1 cellular context compared by ENCODE assay signal in the genomic region with DNA sequence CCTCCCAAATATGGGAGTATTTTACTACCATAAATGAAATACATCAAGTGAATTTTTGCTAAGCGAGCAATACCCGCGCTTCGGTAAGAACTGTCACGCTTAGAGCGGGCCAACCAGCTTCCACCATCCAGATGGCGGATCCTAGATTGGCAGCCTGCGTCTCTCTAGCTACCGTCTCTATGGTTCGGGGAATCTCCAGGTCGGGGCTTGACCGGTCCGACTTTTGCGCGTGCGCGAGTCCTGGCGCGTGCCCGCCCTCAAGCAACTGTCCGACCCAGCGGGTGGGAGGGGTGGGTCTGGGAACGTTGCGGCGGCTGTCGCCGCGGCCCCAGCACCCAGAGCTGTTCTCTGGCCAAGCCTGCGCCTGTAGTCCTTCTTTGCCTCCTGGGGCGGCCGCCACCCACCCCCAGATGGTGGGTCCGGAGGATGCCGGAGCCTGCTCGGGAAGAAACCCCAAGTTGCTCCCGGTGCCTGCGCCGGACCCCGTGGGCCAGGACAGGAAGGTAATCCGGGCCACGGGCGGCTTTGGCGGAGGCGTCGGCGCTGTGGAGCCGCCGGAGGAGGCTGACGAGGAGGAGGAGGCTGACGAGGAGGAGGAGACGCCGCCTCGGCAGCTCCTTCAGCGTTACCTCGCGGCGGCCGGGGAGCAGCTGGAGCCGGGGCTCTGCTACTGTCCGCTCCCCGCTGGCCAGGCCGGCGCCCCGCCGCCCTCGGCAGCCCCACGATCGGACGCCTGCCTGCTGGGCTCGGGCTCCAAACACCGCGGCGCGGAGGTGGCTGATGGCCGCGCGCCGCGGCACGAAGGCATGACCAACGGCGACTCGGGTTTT.
TF ChIP-seq lines count a peak whose summit lies in the region.

A gene (plus strand): TSS at position 338 of the 830 bp plus-strand sequence. CDS start 73 bp downstream, at position 411.

TF ChIP-seq in HepG2, 621 proteins besides CTCF, POLR2A, EP300 and RAD21 (continued from another document and continues in another):
- TF ChIP-seq, protein P1, sequence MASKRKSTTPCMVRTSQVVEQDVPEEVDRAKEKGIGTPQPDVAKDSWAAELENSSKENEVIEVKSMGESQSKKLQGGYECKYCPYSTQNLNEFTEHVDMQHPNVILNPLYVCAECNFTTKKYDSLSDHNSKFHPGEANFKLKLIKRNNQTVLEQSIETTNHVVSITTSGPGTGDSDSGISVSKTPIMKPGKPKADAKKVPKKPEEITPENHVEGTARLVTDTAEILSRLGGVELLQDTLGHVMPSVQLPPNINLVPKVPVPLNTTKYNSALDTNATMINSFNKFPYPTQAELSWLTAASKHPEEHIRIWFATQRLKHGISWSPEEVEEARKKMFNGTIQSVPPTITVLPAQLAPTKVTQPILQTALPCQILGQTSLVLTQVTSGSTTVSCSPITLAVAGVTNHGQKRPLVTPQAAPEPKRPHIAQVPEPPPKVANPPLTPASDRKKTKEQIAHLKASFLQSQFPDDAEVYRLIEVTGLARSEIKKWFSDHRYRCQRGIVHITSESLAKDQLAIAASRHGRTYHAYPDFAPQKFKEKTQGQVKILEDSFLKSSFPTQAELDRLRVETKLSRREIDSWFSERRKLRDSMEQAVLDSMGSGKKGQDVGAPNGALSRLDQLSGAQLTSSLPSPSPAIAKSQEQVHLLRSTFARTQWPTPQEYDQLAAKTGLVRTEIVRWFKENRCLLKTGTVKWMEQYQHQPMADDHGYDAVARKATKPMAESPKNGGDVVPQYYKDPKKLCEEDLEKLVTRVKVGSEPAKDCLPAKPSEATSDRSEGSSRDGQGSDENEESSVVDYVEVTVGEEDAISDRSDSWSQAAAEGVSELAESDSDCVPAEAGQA (IDR thresholded peaks at IDR 0.05; ENCODE audit: low read depth), result no peak
- TF ChIP-seq, protein P1 (CRISPR knock-in tag; IDR thresholded peaks at IDR 0.05; ENCODE audit: borderline replicate concordance), result no peak
- TF ChIP-seq, protein P2, sequence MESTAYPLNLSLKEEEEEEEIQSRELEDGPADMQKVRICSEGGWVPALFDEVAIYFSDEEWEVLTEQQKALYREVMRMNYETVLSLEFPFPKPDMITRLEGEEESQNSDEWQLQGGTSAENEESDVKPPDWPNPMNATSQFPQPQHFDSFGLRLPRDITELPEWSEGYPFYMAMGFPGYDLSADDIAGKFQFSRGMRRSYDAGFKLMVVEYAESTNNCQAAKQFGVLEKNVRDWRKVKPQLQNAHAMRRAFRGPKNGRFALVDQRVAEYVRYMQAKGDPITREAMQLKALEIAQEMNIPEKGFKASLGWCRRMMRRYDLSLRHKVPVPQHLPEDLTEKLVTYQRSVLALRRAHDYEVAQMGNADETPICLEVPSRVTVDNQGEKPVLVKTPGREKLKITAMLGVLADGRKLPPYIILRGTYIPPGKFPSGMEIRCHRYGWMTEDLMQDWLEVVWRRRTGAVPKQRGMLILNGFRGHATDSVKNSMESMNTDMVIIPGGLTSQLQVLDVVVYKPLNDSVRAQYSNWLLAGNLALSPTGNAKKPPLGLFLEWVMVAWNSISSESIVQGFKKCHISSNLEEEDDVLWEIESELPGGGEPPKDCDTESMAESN (CRISPR knock-in tag; conservative IDR thresholded peaks at IDR 0.05), result peak; percentile 30; the same call in 1 of the 2 replicates
- 0 out of 2 replicates have a peak, but pooled peaks have one; percentile 65 for TF ChIP-seq MTF2 (CRISPR knock-in tag; IDR thresholded peaks at IDR 0.05; ENCODE audit: borderline replicate concordance)
- TF ChIP-seq ZNF678 (CRISPR knock-in tag; IDR thresholded peaks at IDR 0.05), result peak; percentile 43; the same call in 1 of the 2 replicates
- TF ChIP-seq ZIK1 (CRISPR knock-in tag; IDR thresholded peaks at IDR 0.05; ENCODE audit: borderline replicate concordance, low read depth), result no peak
- TF ChIP-seq, protein P3, sequence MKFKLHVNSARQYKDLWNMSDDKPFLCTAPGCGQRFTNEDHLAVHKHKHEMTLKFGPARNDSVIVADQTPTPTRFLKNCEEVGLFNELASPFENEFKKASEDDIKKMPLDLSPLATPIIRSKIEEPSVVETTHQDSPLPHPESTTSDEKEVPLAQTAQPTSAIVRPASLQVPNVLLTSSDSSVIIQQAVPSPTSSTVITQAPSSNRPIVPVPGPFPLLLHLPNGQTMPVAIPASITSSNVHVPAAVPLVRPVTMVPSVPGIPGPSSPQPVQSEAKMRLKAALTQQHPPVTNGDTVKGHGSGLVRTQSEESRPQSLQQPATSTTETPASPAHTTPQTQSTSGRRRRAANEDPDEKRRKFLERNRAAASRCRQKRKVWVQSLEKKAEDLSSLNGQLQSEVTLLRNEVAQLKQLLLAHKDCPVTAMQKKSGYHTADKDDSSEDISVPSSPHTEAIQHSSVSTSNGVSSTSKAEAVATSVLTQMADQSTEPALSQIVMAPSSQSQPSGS (CRISPR knock-in tag; IDR thresholded peaks at IDR 0.05), result peak; percentile 28; the same call in 1 of the 2 replicates
- TF ChIP-seq ZNF205 (CRISPR knock-in tag; IDR thresholded peaks at IDR 0.05), result 0 out of 2 replicates have a peak, but pooled peaks have one; percentile 38
- peak; percentile 78 for TF ChIP-seq ZFX (CRISPR knock-in tag; IDR thresholded peaks at IDR 0.05; ENCODE audit: low read depth)
- peak; percentile 77 for TF ChIP-seq TAF1 (CRISPR knock-in tag; IDR thresholded peaks at IDR 0.05)
- TF ChIP-seq, protein P4, sequence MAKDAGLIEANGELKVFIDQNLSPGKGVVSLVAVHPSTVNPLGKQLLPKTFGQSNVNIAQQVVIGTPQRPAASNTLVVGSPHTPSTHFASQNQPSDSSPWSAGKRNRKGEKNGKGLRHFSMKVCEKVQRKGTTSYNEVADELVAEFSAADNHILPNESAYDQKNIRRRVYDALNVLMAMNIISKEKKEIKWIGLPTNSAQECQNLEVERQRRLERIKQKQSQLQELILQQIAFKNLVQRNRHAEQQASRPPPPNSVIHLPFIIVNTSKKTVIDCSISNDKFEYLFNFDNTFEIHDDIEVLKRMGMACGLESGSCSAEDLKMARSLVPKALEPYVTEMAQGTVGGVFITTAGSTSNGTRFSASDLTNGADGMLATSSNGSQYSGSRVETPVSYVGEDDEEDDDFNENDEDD (CRISPR knock-in tag; IDR thresholded peaks at IDR 0.05; ENCODE audit: borderline replicate concordance), result peak; percentile 81; the same call in 1 of the 2 replicates
- TF ChIP-seq ZNF776 (CRISPR knock-in tag; IDR thresholded peaks at IDR 0.05), result peak; percentile 76; the same call in 1 of the 2 replicates
- TF ChIP-seq CEBPB (IDR thresholded peaks at IDR 0.05; ENCODE audit: borderline replicate concordance, low read depth, low read length), result no peak
- 0 out of 2 replicates have a peak, but pooled peaks have one; percentile 1 for TF ChIP-seq CEBPG (CRISPR knock-in tag; IDR thresholded peaks at IDR 0.05)
- TF ChIP-seq SETDB1 (CRISPR knock-in tag; IDR thresholded peaks at IDR 0.05; ENCODE audit: borderline replicate concordance), result no peak
- TF ChIP-seq, protein P5, sequence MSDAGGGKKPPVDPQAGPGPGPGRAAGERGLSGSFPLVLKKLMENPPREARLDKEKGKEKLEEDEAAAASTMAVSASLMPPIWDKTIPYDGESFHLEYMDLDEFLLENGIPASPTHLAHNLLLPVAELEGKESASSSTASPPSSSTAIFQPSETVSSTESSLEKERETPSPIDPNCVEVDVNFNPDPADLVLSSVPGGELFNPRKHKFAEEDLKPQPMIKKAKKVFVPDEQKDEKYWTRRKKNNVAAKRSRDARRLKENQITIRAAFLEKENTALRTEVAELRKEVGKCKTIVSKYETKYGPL (CRISPR knock-in tag; IDR thresholded peaks at IDR 0.05), result no peak
- no peak for TF ChIP-seq ZNF460 (CRISPR knock-in tag; IDR thresholded peaks at IDR 0.05; ENCODE audit: borderline replicate concordance)
- TF ChIP-seq NCOA5 (CRISPR knock-in tag; IDR thresholded peaks at IDR 0.05), result no peak
- TF ChIP-seq DNMT1 (CRISPR knock-in tag; IDR thresholded peaks at IDR 0.05), result no peak; the same call in 1 of the 2 replicates
- TF ChIP-seq, protein P6, sequence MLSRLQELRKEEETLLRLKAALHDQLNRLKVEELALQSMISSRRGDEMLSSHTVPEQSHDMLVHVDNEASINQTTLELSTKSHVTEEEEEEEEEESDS (CRISPR knock-in tag; IDR thresholded peaks at IDR 0.05; ENCODE audit: borderline replicate concordance), result no peak
- TF ChIP-seq MIER3 (CRISPR knock-in tag; IDR thresholded peaks at IDR 0.05; ENCODE audit: borderline replicate concordance), result no peak
- TF ChIP-seq, protein P7, sequence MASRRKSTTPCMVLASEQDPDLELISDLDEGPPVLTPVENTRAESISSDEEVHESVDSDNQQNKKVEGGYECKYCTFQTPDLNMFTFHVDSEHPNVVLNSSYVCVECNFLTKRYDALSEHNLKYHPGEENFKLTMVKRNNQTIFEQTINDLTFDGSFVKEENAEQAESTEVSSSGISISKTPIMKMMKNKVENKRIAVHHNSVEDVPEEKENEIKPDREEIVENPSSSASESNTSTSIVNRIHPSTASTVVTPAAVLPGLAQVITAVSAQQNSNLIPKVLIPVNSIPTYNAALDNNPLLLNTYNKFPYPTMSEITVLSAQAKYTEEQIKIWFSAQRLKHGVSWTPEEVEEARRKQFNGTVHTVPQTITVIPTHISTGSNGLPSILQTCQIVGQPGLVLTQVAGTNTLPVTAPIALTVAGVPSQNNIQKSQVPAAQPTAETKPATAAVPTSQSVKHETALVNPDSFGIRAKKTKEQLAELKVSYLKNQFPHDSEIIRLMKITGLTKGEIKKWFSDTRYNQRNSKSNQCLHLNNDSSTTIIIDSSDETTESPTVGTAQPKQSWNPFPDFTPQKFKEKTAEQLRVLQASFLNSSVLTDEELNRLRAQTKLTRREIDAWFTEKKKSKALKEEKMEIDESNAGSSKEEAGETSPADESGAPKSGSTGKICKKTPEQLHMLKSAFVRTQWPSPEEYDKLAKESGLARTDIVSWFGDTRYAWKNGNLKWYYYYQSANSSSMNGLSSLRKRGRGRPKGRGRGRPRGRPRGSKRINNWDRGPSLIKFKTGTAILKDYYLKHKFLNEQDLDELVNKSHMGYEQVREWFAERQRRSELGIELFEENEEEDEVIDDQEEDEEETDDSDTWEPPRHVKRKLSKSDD (CRISPR knock-in tag; IDR thresholded peaks at IDR 0.05; ENCODE audit: low read depth), result 0 out of 2 replicates have a peak, but pooled peaks have one; percentile 24
- peak; percentile 81; the same call in 1 of the 2 replicates for TF ChIP-seq MYC (CRISPR knock-in tag; IDR thresholded peaks at IDR 0.05; ENCODE audit: borderline replicate concordance)
- TF ChIP-seq, protein P8, sequence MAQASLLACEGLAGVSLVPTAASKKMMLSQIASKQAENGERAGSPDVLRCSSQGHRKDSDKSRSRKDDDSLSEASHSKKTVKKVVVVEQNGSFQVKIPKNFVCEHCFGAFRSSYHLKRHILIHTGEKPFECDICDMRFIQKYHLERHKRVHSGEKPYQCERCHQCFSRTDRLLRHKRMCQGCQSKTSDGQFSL (CRISPR knock-in tag; IDR thresholded peaks at IDR 0.05), result no peak
- TF ChIP-seq IRF2 (CRISPR knock-in tag; IDR thresholded peaks at IDR 0.05), result peak; percentile 69
- TF ChIP-seq SMAD1 (CRISPR knock-in tag; IDR thresholded peaks at IDR 0.05; ENCODE audit: borderline replicate concordance, low read depth), result no peak
- TF ChIP-seq ZNF451 (CRISPR knock-in tag; IDR thresholded peaks at IDR 0.05), result 0 out of 2 replicates have a peak, but pooled peaks have one; percentile 52
- TF ChIP-seq ZNF572 (CRISPR knock-in tag; IDR thresholded peaks at IDR 0.05), result no peak
- TF ChIP-seq GABPA (IDR thresholded peaks at IDR 0.05; ENCODE audit: low read depth, low read length), result peak; percentile 38
- TF ChIP-seq GABPA (CRISPR knock-in tag; IDR thresholded peaks at IDR 0.05; ENCODE audit: low read depth), result peak; percentile 84
- peak; percentile 90 for TF ChIP-seq KMT2B (CRISPR knock-in tag; IDR thresholded peaks at IDR 0.05)
- no peak for TF ChIP-seq CHCHD3 (CRISPR knock-in tag; IDR thresholded peaks at IDR 0.05)
- no peak for TF ChIP-seq MEF2D (CRISPR knock-in tag; IDR thresholded peaks at IDR 0.05)
- TF ChIP-seq SPEN (CRISPR knock-in tag; IDR thresholded peaks at IDR 0.05; ENCODE audit: low read depth), result peak; percentile 68
- no peak for TF ChIP-seq PRPF4 (IDR thresholded peaks at IDR 0.05; ENCODE audit: low read depth, low read length, poor library complexity, severe bottlenecking)
- TF ChIP-seq MAFG (CRISPR knock-in tag; IDR thresholded peaks at IDR 0.05), result no peak
- no peak for TF ChIP-seq ZSCAN29 (CRISPR knock-in tag; conservative IDR thresholded peaks at IDR 0.05)
- TF ChIP-seq ZFP62 (CRISPR knock-in tag; IDR thresholded peaks at IDR 0.05), result no peak
- 0 out of 2 replicates have a peak, but pooled peaks have one; percentile 50 for TF ChIP-seq ISL2 (CRISPR knock-in tag; IDR thresholded peaks at IDR 0.05)
- TF ChIP-seq NFE2L2 (IDR thresholded peaks at IDR 0.05; ENCODE audit: low read length), result no peak
- no peak for TF ChIP-seq MZF1 (CRISPR knock-in tag; IDR thresholded peaks at IDR 0.05; ENCODE audit: borderline replicate concordance)
- TF ChIP-seq SRSF1 (optimal IDR thresholded peaks at IDR 0.05; ENCODE audit: low read depth, low read length), result peak; percentile 34
- no peak for TF ChIP-seq ZNF782 (CRISPR knock-in tag; IDR thresholded peaks at IDR 0.05; ENCODE audit: borderline replicate concordance)
- no peak for TF ChIP-seq MTF1 (CRISPR knock-in tag; IDR thresholded peaks at IDR 0.05)
- TF ChIP-seq REXO4 (CRISPR knock-in tag; IDR thresholded peaks at IDR 0.05; ENCODE audit: borderline replicate concordance), result no peak
- 0 out of 2 replicates have a peak, but pooled peaks have one; percentile 5 for TF ChIP-seq ZNF629 (CRISPR knock-in tag; conservative IDR thresholded peaks at IDR 0.05)
- no peak for TF ChIP-seq ZNF367 (CRISPR knock-in tag; IDR thresholded peaks at IDR 0.05; ENCODE audit: borderline replicate concordance)
- TF ChIP-seq YEATS2 (CRISPR knock-in tag; IDR thresholded peaks at IDR 0.05; ENCODE audit: borderline replicate concordance), result peak; percentile 81; the same call in 1 of the 2 replicates
- peak; percentile 15; the same call in 1 of the 2 replicates for TF ChIP-seq ZNF33B (CRISPR knock-in tag; IDR thresholded peaks at IDR 0.05)
- TF ChIP-seq ZNF607 (CRISPR knock-in tag; IDR thresholded peaks at IDR 0.05; ENCODE audit: borderline replicate concordance), result 0 out of 2 replicates have a peak, but pooled peaks have one; percentile 24
- TF ChIP-seq ZNF577 (CRISPR knock-in tag; IDR thresholded peaks at IDR 0.05; ENCODE audit: borderline replicate concordance, low read depth), result no peak
- TF ChIP-seq ZNF510 (CRISPR knock-in tag; IDR thresholded peaks at IDR 0.05; ENCODE audit: low read depth), result no peak
- TF ChIP-seq SOX13 (IDR thresholded peaks at IDR 0.05), result no peak
- TF ChIP-seq SOX13 (CRISPR knock-in tag; conservative IDR thresholded peaks at IDR 0.05 in 1 of 2, IDR thresholded peaks at IDR 0.05 in 1 of 2), result no peak
